In the genomic region with DNA sequence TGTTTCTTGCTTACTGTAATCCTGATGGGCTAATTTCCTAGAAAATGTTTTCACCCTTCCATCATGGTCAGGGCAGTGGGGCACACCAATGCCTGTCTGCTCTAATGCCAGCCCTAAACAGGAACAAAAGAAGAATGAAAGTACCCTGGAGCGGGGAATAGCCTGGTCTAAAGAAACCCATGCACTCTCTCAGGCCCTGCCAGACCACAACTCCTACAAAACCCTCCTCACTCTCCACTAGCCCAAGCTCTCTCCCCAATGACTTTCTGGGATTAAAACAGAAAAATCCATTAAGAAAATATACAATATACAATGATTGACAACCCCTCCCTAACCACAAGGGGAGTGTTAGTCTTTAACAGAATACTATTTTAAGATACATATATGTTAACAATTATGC, we compare ENCODE assay signal across 23 cellular contexts.
DNase-seq lines count a peak whose midpoint lies in the region; ATAC-seq and TF ChIP-seq lines count a peak whose summit lies in the region.
"Had no signal": no experiment of that assay in that cellular context is flagged by ENCODE, and none has a peak within 500 bp of the region (broad histone marks: within the 10 kb centered on the region; RNA-seq: fewer than 3 reads in every experiment).

No MANE protein-coding gene starts in this region.

- H3K9me3 ChIP-seq in endodermal cell (ENCODE audit: control insufficient read depth, low read length) (no peaks in the 10 kb centered on the region), psoas muscle (no peaks in the 10 kb centered on the region)
- H3K9me3 ChIP-seq: A549, body of pancreas, HAP-1, spleen, testis, vagina had no signal

- TF ChIP-seq CTCF in endodermal cell (conservative IDR thresholded peaks at IDR 0.05): no peak
- TF ChIP-seq CTCF in psoas muscle (IDR thresholded peaks at IDR 0.05): no peak

- H3K4me1 ChIP-seq in endodermal cell (ENCODE audit: control insufficient read depth, insufficient read depth, low read length): peaks cover 5% of the 10 kb centered on the region
- peaks cover 74% of the 10 kb centered on the region for H3K4me1 ChIP-seq in psoas muscle
- H3K4me1 ChIP-seq: HAP-1, testis had no signal

- H3K27me3 ChIP-seq in endodermal cell (ENCODE audit: control insufficient read depth, insufficient read depth, low read length, poor library complexity, severe bottlenecking): no peaks in the 10 kb centered on the region
- H3K27me3 ChIP-seq in psoas muscle (ENCODE audit: insufficient read depth in 3 of 3, low read length in 2 of 3): no peaks in the 10 kb centered on the region
- H3K27me3 ChIP-seq: body of pancreas, spleen, testis, vagina had no signal

- no peak overlapping the region for H3K9ac ChIP-seq in endodermal cell (ENCODE audit: extremely low read depth, low read length, poor library complexity, severe bottlenecking)

- H3K9me3 Mint-ChIP-seq in activated naive CD4-positive, alpha-beta T cell treated with anti-CD3 and anti-CD28 coated beads, Interleukin-2, amount 50 U/mL, for 24 hours: no peaks in the 10 kb centered on the region
- H3K9me3 Mint-ChIP-seq in activated naive CD4-positive, alpha-beta T cell treated with anti-CD3 and anti-CD28 coated beads, Interleukin-2, amount 10 ng/mL, durations not matched to agents 7 days and 5 days: no peaks in the 10 kb centered on the region
- no peaks in the 10 kb centered on the region for H3K9me3 Mint-ChIP-seq in endodermal cell

- H3K4me3 ChIP-seq in endodermal cell (ENCODE audit: low read length) (no peak overlapping the region), psoas muscle (no peak overlapping the region)
- H3K4me3 ChIP-seq: A549, body of pancreas, HAP-1, spleen, testis, vagina had no signal

- H3K27ac ChIP-seq in endodermal cell (ENCODE audit: low read depth, low read length) (no peak overlapping the region), psoas muscle (peak overlapping the region; percentile 81)
- H3K27ac ChIP-seq: A549, body of pancreas, spleen, testis, vagina had no signal

- ATAC-seq in psoas muscle: no peak
- ATAC-seq: A549, body of pancreas had no signal

- CTCF ChIA-PET in activated naive CD4-positive, alpha-beta T cell treated with anti-CD3 and anti-CD28 coated beads, Interleukin-2, amount 10 ng/mL, durations not matched to agents 7 days and 5 days (lab: Charles Lee): interaction anchor here (1.0 to 10.3 kb wide), 2 partner anchors 9 to 13 kb away, joined by 3 to 92 read pairs; no protein-coding TSS in a partner anchor

- WGBS in endodermal cell (ENCODE audit: insufficient coverage in 1 of 2, insufficient read length in 1 of 2), 2 experiments: 100% methylated on average over 1 of the region's 1 CpG; no CpG with 5 or more reads in 1 of the 2 experiments
- WGBS in psoas muscle, 3 donors: 88 to 100% (median 94%) methylated on average over 1 of the region's 1 CpG

- H3K36me3 ChIP-seq in endodermal cell (ENCODE audit: control insufficient read depth, insufficient read depth, low read length) (no peaks in the 10 kb centered on the region), psoas muscle (ENCODE audit: insufficient read depth in 1 of 2, low read depth in 1 of 2) (no peaks in the 10 kb centered on the region)
- H3K36me3 ChIP-seq: HAP-1, spleen, vagina had no signal

- H3K36me3 Mint-ChIP-seq in activated naive CD4-positive, alpha-beta T cell treated with anti-CD3 and anti-CD28 coated beads, Interleukin-2, amount 50 U/mL, for 24 hours: peaks cover 5% of the 10 kb centered on the region
- peaks cover 23% of the 10 kb centered on the region for H3K36me3 Mint-ChIP-seq in activated naive CD4-positive, alpha-beta T cell treated with anti-CD3 and anti-CD28 coated beads, Interleukin-2, amount 10 ng/mL, durations not matched to agents 7 days and 5 days
- H3K36me3 Mint-ChIP-seq in endodermal cell (ENCODE audit: low read depth): no peaks in the 10 kb centered on the region

- in situ Hi-C loops in SK-MEL-5 (cut with HindIII; ENCODE audit: low pct_unique_long_range_greater_than_20kb, low sequenced_read_pairs): no loop called here

- no peaks in the 10 kb centered on the region for H3K27me3 Mint-ChIP-seq in activated naive CD4-positive, alpha-beta T cell treated with anti-CD3 and anti-CD28 coated beads, Interleukin-2, amount 50 U/mL, for 24 hours
- H3K27me3 Mint-ChIP-seq in activated naive CD4-positive, alpha-beta T cell treated with anti-CD3 and anti-CD28 coated beads, Interleukin-2, amount 10 ng/mL, durations not matched to agents 7 days and 5 days: no peaks in the 10 kb centered on the region
- H3K27me3 Mint-ChIP-seq in endodermal cell (ENCODE audit: insufficient read depth): no peaks in the 10 kb centered on the region

- no peak overlapping the region for H3K4me3 Mint-ChIP-seq in activated naive CD4-positive, alpha-beta T cell treated with anti-CD3 and anti-CD28 coated beads, Interleukin-2, amount 50 U/mL, for 24 hours
- no peak overlapping the region for H3K4me3 Mint-ChIP-seq in activated naive CD4-positive, alpha-beta T cell treated with anti-CD3 and anti-CD28 coated beads, Interleukin-2, amount 10 ng/mL, durations not matched to agents 7 days and 5 days
- no peak overlapping the region for H3K4me3 Mint-ChIP-seq in endodermal cell
- H3K4me3 Mint-ChIP-seq: B cell had no signal

- peaks cover 87% of the 10 kb centered on the region for H3K4me1 Mint-ChIP-seq in activated naive CD4-positive, alpha-beta T cell treated with anti-CD3 and anti-CD28 coated beads, Interleukin-2, amount 50 U/mL, for 24 hours
- peaks cover 59% of the 10 kb centered on the region for H3K4me1 Mint-ChIP-seq in activated naive CD4-positive, alpha-beta T cell treated with anti-CD3 and anti-CD28 coated beads, Interleukin-2, amount 10 ng/mL, durations not matched to agents 7 days and 5 days
- peaks cover 37% of the 10 kb centered on the region for H3K4me1 Mint-ChIP-seq in endodermal cell
- H3K4me1 Mint-ChIP-seq: B cell had no signal

- peak overlapping the region; percentile 82 for H3K27ac Mint-ChIP-seq in activated naive CD4-positive, alpha-beta T cell treated with anti-CD3 and anti-CD28 coated beads, Interleukin-2, amount 50 U/mL, for 24 hours
- H3K27ac Mint-ChIP-seq in activated naive CD4-positive, alpha-beta T cell treated with anti-CD3 and anti-CD28 coated beads, Interleukin-2, amount 10 ng/mL, durations not matched to agents 7 days and 5 days: no peak overlapping the region
- H3K27ac Mint-ChIP-seq in endodermal cell: peak overlapping the region; percentile 62
- H3K27ac Mint-ChIP-seq: B cell had no signal

- intact Hi-C loops in psoas muscle (cut with DNase I): loop anchor here in 1 of 2 donors (5.0 kb wide), 1 partner anchor 66 kb away; a partner anchor contains a TSS

- DNase-seq in activated naive CD4-positive, alpha-beta T cell treated with anti-CD3 and anti-CD28 coated beads, Interleukin-2, amount 10 ng/mL, durations not matched to agents 7 days and 5 days: no peak
- DNase-seq in SK-MEL-5 (ENCODE audit: low read depth, low spot score): peak; percentile 11
- no peak for DNase-seq in endodermal cell
- DNase-seq in psoas muscle: no peak
- DNase-seq in GDM1 (lab: John Stamatoyannopoulos, UW): no peak
- no peak for DNase-seq in foreskin melanocyte
- DNase-seq in HuH-7 (ENCODE audit: low spot score): no peak
- DNase-seq: activated CD4-positive, alpha-beta T cell treated with anti-CD3 and anti-CD28 coated beads, Interleukin-2, amount 50 U/mL, for 48 hours; activated effector memory CD4-positive, alpha-beta T cell treated with Interleukin-2 at 50 U/mL for 16 hours; body of pancreas; mesenchymal stem cell; NCI-H2081; OCI-M1; spleen; stimulated activated CD4-positive, alpha-beta T cell treated with anti-CD3 and anti-CD28 coated beads, Interleukin-2, amount 100 ng/mL, for 48 hours; stimulated activated naive CD4-positive, alpha-beta T cell; T-helper 9 cell; testis had no signal
